Comparison of ENCODE assay signal across 8 cellular contexts in genomic region chr4:5711479-5712184, GRCh38. TPM values are rescaled to one million over a fixed set of nuclear protein-coding genes. Genes with fewer than 3 reads are reported as not detected.
A peak's percentile ranks its signal among the peaks of the same experiment; 100 is the strongest.
DNase-seq lines count a peak whose midpoint lies in the region; ATAC-seq and TF ChIP-seq lines count a peak whose summit lies in the region.

No MANE protein-coding gene starts in this region.

- peak overlapping the region; percentile 88 for H3K9ac ChIP-seq in adipocyte (ENCODE audit: low read length)
- no peak overlapping the region for H3K9ac ChIP-seq in iPS-15b (ENCODE audit: low read depth, low read length)

- no peak for TF ChIP-seq POLR2A in thyroid gland (IDR thresholded peaks at IDR 0.05)

- intact Hi-C loops in thyroid gland (cut with DNase I): no loop called here

- peaks cover 5% of the 10 kb centered on the region for H3K9me3 ChIP-seq in adipocyte (ENCODE audit: control insufficient read depth, low read length)
- no peaks in the 10 kb centered on the region for H3K9me3 ChIP-seq in iPS-15b (ENCODE audit: control insufficient read depth, insufficient read depth, low read length)
- H3K9me3 ChIP-seq in thyroid gland: no peaks in the 10 kb centered on the region

- POLR2A ChIA-PET in HEK293T (lab: Yijun Ruan, JAX): no interaction called here

- H3K36me3 ChIP-seq in adipocyte (ENCODE audit: control insufficient read depth, insufficient read depth, low read length, severe bottlenecking): peaks cover 12% of the 10 kb centered on the region
- H3K36me3 ChIP-seq in iPS-15b (ENCODE audit: control insufficient read depth, insufficient read depth, low read length): no peaks in the 10 kb centered on the region
- no peaks in the 10 kb centered on the region for H3K36me3 ChIP-seq in thyroid gland

- TF ChIP-seq CTCF in AG09309 (IDR thresholded peaks at IDR 0.05; ENCODE audit: control insufficient read depth, insufficient read depth, low read depth, low read length, missing control alignments) (no peak), thyroid gland (IDR thresholded peaks at IDR 0.05) (no peak)

- H3K4me3 ChIP-seq in AG09309 (ENCODE audit: control insufficient read depth, low read depth, low read length) (peak overlapping the region; percentile 72), adipocyte (ENCODE audit: low read length) (peak overlapping the region; percentile 90), iPS-15b (ENCODE audit: low read depth, low read length) (peak overlapping the region; percentile 74), thyroid gland (replicated peaks in 1 of 3) (peak overlapping the region in 1 of 3 donors; percentile 35)

- no peak for ATAC-seq in HG03175 (IDR thresholded peaks at IDR 0.05; ENCODE audit: unreplicated experiment)

- no peak for DNase-seq in AG09309 (ENCODE audit: low read depth)
- no peak for DNase-seq in HEK293T (ENCODE audit: extremely low spot score)
- peak; percentile 76 for DNase-seq in adipocyte (ENCODE audit: low read depth)
- peak; percentile 25 to 34 for DNase-seq in thyroid gland
- no peak for DNase-seq in stimulated activated naive CD4-positive, alpha-beta T cell (lab: John Stamatoyannopoulos, UW)
- no peak for DNase-seq in NOMO-1 treated with DMSO at 0.1 percent for 48 hours (lab: John Stamatoyannopoulos, UW; ENCODE audit: unreplicated experiment)

- H3K27ac ChIP-seq in thyroid gland: no peak overlapping the region

- no peaks in the 10 kb centered on the region for H3K27me3 ChIP-seq in adipocyte (replicated peaks; ENCODE audit: control insufficient read depth, insufficient read depth, low read length)
- H3K27me3 ChIP-seq in iPS-15b (ENCODE audit: control insufficient read depth, insufficient read depth, low read length): peaks cover 29% of the 10 kb centered on the region
- no peaks in the 10 kb centered on the region for H3K27me3 ChIP-seq in thyroid gland

- WGBS in thyroid gland, 2 donors: 41 to 54% methylated on average over 10 to 12 of the region's 52 CpGs

- CTCF ChIA-PET in HEK293T (lab: Yijun Ruan, JAX): no interaction called here

- H3K4me1 ChIP-seq in adipocyte (ENCODE audit: control insufficient read depth, insufficient read depth, low read length) (peaks cover 46% of the 10 kb centered on the region), iPS-15b (ENCODE audit: control insufficient read depth, insufficient read depth, low read length) (peaks cover 5% of the 10 kb centered on the region), thyroid gland (peaks cover 16 to 36% of the 10 kb centered on the region in 2 donors)

TF ChIP-seq in HEK293T, 16 proteins besides CTCF, POLR2A, EP300 and RAD21:
- TF ChIP-seq SUZ12 (IDR thresholded peaks at IDR 0.05) (no peak), HDGF (IDR thresholded peaks at IDR 0.05; ENCODE audit: borderline replicate concordance) (no peak), ELF4 (IDR thresholded peaks at IDR 0.05) (no peak), CTBP1 (IDR thresholded peaks at IDR 0.05; ENCODE audit: borderline replicate concordance) (no peak), ARNT (IDR thresholded peaks at IDR 0.05) (peak; percentile 60), PKNOX1 (IDR thresholded peaks at IDR 0.05) (no peak), ZNF384 (IDR thresholded peaks at IDR 0.05) (no peak), LEF1 (IDR thresholded peaks at IDR 0.05; ENCODE audit: borderline replicate concordance) (no peak), FOXM1 (IDR thresholded peaks at IDR 0.05; ENCODE audit: borderline replicate concordance) (no peak), FOXA1 (IDR thresholded peaks at IDR 0.05) (no peak), L3MBTL2 (conservative IDR thresholded peaks at IDR 0.05) (peak; percentile 31; the same call in 1 of the 2 replicates), SP1 (IDR thresholded peaks at IDR 0.05) (no peak)

RNA-seq across cellular contexts. Expression of gene EVC, which starts 0.6 kb away (rescaled TPM):
- total RNA-seq in thyroid gland: 10 to 100 TPM; 21.4 to 43.6 (median 38.6) TPM

RNA-seq across cellular contexts. Expression of gene EVC2, which starts 3.3 kb away (rescaled TPM):
- total RNA-seq in thyroid gland: 10 to 100 TPM; 15.7 to 24.5 (median 17.2) TPM

Comparison
In these comparisons a context has a peak if more than half of its experiments do, and no peak if none do; other contexts are left out.
1. DNase-seq: peak in adipocyte (single experiment) and thyroid gland (2 of 2); none in AG09309 (single experiment), HEK293T (single experiment), stimulated activated naive CD4-positive, alpha-beta T cell (0 of 6) and NOMO-1 treated with DMSO at 0.1 percent for 48 hours (single experiment).